ENCODE assay signal across 2 cellular contexts in the genomic region with DNA sequence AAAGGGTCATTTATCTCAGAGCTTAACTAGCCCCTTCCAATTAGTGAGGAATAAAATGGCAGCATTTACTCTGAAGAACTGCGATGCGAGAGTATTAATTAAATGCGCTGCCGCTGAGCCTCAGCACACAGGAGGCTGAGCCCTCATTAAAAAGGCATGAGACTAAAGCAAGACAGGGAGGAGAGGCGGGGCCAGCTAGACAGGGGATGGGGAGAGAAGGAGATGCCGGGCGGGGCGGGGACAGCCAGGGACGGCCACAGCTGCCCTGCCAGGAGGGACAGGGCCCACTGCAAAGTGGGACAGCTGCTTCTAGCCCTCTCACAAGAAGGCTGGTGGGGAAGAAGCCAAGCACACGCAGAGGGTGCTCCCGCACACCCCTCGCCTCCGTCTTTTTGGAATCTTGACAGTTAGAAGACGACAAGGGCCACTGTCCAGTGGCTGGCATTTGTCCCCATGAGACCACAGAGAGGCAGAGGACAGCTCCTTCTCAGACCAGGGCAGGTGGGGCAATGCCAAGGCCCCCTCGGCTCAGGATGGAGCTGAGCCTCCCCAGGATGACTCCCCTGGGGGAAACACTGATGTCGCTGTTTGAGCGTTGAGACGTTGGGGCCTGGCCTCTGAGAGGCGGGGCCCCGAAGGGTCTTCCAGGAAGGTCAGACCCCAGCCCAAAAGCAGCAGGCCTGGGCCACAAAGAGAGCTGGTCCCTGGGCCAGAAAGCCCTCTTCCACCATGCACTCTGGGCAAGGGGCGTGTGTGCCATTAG.
TF ChIP-seq lines count a peak whose summit lies in the region.

No MANE protein-coding gene starts in this region.

TF ChIP-seq in liver, 16 proteins besides CTCF, POLR2A, EP300 and RAD21:
- TF ChIP-seq GABPA (IDR thresholded peaks at IDR 0.05 in 1 of 2, conservative IDR thresholded peaks at IDR 0.05 in 1 of 2): no peak
- no peak for TF ChIP-seq SP1 (IDR thresholded peaks at IDR 0.05)
- TF ChIP-seq TAF1 (conservative IDR thresholded peaks at IDR 0.05): no peak
- no peak for TF ChIP-seq HNF4G (IDR thresholded peaks at IDR 0.05)
- TF ChIP-seq HNF4A (conservative IDR thresholded peaks at IDR 0.05): no peak

TF ChIP-seq in HepG2, 621 proteins besides CTCF, POLR2A, EP300 and RAD21:
- TF ChIP-seq HDAC1 (CRISPR knock-in tag; IDR thresholded peaks at IDR 0.05) (no peak), MZF1 (CRISPR knock-in tag; IDR thresholded peaks at IDR 0.05; ENCODE audit: borderline replicate concordance) (no peak), SALL1 (CRISPR knock-in tag; IDR thresholded peaks at IDR 0.05) (no peak), RELA (CRISPR knock-in tag; IDR thresholded peaks at IDR 0.05) (no peak)
- TF ChIP-seq, protein P1, sequence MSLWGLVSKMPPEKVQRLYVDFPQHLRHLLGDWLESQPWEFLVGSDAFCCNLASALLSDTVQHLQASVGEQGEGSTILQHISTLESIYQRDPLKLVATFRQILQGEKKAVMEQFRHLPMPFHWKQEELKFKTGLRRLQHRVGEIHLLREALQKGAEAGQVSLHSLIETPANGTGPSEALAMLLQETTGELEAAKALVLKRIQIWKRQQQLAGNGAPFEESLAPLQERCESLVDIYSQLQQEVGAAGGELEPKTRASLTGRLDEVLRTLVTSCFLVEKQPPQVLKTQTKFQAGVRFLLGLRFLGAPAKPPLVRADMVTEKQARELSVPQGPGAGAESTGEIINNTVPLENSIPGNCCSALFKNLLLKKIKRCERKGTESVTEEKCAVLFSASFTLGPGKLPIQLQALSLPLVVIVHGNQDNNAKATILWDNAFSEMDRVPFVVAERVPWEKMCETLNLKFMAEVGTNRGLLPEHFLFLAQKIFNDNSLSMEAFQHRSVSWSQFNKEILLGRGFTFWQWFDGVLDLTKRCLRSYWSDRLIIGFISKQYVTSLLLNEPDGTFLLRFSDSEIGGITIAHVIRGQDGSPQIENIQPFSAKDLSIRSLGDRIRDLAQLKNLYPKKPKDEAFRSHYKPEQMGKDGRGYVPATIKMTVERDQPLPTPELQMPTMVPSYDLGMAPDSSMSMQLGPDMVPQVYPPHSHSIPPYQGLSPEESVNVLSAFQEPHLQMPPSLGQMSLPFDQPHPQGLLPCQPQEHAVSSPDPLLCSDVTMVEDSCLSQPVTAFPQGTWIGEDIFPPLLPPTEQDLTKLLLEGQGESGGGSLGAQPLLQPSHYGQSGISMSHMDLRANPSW (CRISPR knock-in tag; IDR thresholded peaks at IDR 0.05; ENCODE audit: borderline replicate concordance): no peak
